Comparison of ENCODE assay signal across 19 cellular contexts in the genomic region with DNA sequence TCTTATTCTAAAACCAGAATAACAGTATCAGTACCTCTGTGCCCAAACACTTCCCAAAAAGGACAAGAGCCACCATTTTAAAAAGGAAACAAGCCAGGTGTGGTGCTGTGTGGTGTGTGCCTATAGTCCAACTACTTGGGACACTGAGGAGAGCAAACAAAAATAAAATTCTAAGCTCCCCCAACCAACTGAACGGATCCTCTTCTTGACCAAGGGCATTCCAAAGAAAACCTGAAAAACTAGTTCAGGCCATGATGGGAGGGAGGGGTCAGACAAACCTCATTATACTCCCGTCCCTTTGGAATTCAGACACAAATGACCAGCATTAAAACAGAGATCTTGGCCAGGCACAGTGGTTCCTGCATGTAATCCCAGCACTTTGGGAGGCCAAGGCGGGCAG. TPM values are rescaled to one million over a fixed set of nuclear protein-coding genes. Genes with fewer than 3 reads are reported as not detected.
DNase-seq lines count a peak whose midpoint lies in the region; ATAC-seq and TF ChIP-seq lines count a peak whose summit lies in the region.
"Had no signal": no experiment of that assay in that cellular context is flagged by ENCODE, and none has a peak within 500 bp of the region (broad histone marks: within the 10 kb centered on the region; RNA-seq: fewer than 3 reads in every experiment).

No MANE protein-coding gene starts in this region.

- no peak for ATAC-seq in stimulated activated memory B cell treated with anti-CD40 and anti-IgM and Interleukin-4, amounts not matched to agents 10 μg/mL and 1 μg/mL and 100 μg/mL, for 72 hours
- ATAC-seq: A549; activated CD4-positive, alpha-beta T cell treated with anti-CD3 and anti-CD28 coated beads for 36 hours; gastrocnemius medialis had no signal

- no peaks in the 10 kb centered on the region for H3K9me3 ChIP-seq in vagina
- no peaks in the 10 kb centered on the region for H3K9me3 ChIP-seq in GM23248 (ENCODE audit: low read depth)
- H3K9me3 ChIP-seq: A549, gastrocnemius medialis had no signal

- H3K27me3 Mint-ChIP-seq in stimulated activated memory B cell treated with anti-CD40 and anti-IgM and Interleukin-4, amounts not matched to agents 10 μg/mL and 1 μg/mL and 100 μg/mL, for 72 hours, result no peaks in the 10 kb centered on the region
- H3K27me3 Mint-ChIP-seq: activated CD4-positive, alpha-beta T cell treated with anti-CD3 and anti-CD28 coated beads for 36 hours had no signal

- H3K36me3 Mint-ChIP-seq in stimulated activated memory B cell treated with anti-CD40 and anti-IgM and Interleukin-4, amounts not matched to agents 10 μg/mL and 1 μg/mL and 100 μg/mL, for 72 hours, result peaks cover 35% of the 10 kb centered on the region

- H3K79me2 ChIP-seq in GM23248 (ENCODE audit: insufficient read depth), result peaks cover 12% of the 10 kb centered on the region

- H3F3A ChIP-seq in GM23248 (ENCODE audit: insufficient read depth), result peaks cover under 1% of the 10 kb centered on the region; the same call in 1 of the 2 replicates

- H3K27ac ChIP-seq in RWPE1 (no peak overlapping the region), vagina (no peak overlapping the region), GM23248 (no peak overlapping the region)
- H3K27ac ChIP-seq: A549 had no signal

- no peaks in the 10 kb centered on the region for H3K9me3 Mint-ChIP-seq in stimulated activated memory B cell treated with anti-CD40 and anti-IgM and Interleukin-4, amounts not matched to agents 10 μg/mL and 1 μg/mL and 100 μg/mL, for 72 hours
- H3K9me3 Mint-ChIP-seq: T-helper 2 cell treated with Interferon-gamma antibody and Interleukin-4, amounts not matched to agents 5 μg/mL and 100 μg/mL, for 36 hours had no signal

- no peaks in the 10 kb centered on the region for H3K9me2 ChIP-seq in GM23248 (ENCODE audit: insufficient read depth)

- peak overlapping the region; percentile 27 for H3K27ac Mint-ChIP-seq in stimulated activated memory B cell treated with anti-CD40 and anti-IgM and Interleukin-4, amounts not matched to agents 10 μg/mL and 1 μg/mL and 100 μg/mL, for 72 hours
- H3K27ac Mint-ChIP-seq: activated CD4-positive, alpha-beta T cell treated with anti-CD3 and anti-CD28 coated beads for 36 hours; T-helper 2 cell treated with Interferon-gamma antibody and Interleukin-4, amounts not matched to agents 5 μg/mL and 100 μg/mL, for 36 hours had no signal

- H3K9ac ChIP-seq in GM23248, result no peak overlapping the region

- intact Hi-C loops in vagina (cut with DNase I), result no loop called here

- WGBS in GM23248 (ENCODE audit: low coverage in 1 of 2, low lambda C conversion rate in 2 of 2, missing lambda C conversion rate in 2 of 2), 2 experiments, result 96 to 99% methylated on average over 3 of the region's 3 CpGs

- H4K20me1 ChIP-seq in GM23248 (ENCODE audit: insufficient read depth), result no peaks in the 10 kb centered on the region

- H3K4me3 Mint-ChIP-seq in stimulated activated memory B cell treated with anti-CD40 and anti-IgM and Interleukin-4, amounts not matched to agents 10 μg/mL and 1 μg/mL and 100 μg/mL, for 72 hours, result no peak overlapping the region
- H3K4me3 Mint-ChIP-seq: activated CD4-positive, alpha-beta T cell treated with anti-CD3 and anti-CD28 coated beads for 36 hours; T-helper 2 cell treated with Interferon-gamma antibody and Interleukin-4, amounts not matched to agents 5 μg/mL and 100 μg/mL, for 36 hours had no signal

- TF ChIP-seq CTCF in RWPE1 (conservative IDR thresholded peaks at IDR 0.05; ENCODE audit: low read depth), result no peak
- no peak for TF ChIP-seq CTCF in vagina (IDR thresholded peaks at IDR 0.05)

- H3K4me1 ChIP-seq in vagina (peaks cover under 1% of the 10 kb centered on the region), GM23248 (ENCODE audit: insufficient read depth) (0 out of 2 replicates have a peak, but pooled peaks cover under 1% of the 10 kb centered on the region)

- no peak overlapping the region for H3K4me3 ChIP-seq in vagina
- no peak overlapping the region for H3K4me3 ChIP-seq in GM23248
- H3K4me3 ChIP-seq: A549, gastrocnemius medialis had no signal

- H3K27me3 ChIP-seq in vagina, result no peaks in the 10 kb centered on the region
- H3K27me3 ChIP-seq in GM23248 (replicated peaks; ENCODE audit: insufficient read depth), result no peaks in the 10 kb centered on the region
- H3K27me3 ChIP-seq: gastrocnemius medialis had no signal

- H3K4me2 ChIP-seq in GM23248 (ENCODE audit: unreplicated experiment), result no peak overlapping the region
- H3K4me2 ChIP-seq: A549 had no signal

- H2AFZ ChIP-seq in GM23248, result no peak overlapping the region

- TF ChIP-seq POLR2A in vagina (IDR thresholded peaks at IDR 0.05), result no peak

- in situ Hi-C loops in GM23248 (cut with MboI), result no loop called here

- peaks cover 0 to 54% of the 10 kb centered on the region in 2 donors for H3K36me3 ChIP-seq in vagina
- no peaks in the 10 kb centered on the region; the same call in 1 of the 2 replicates for H3K36me3 ChIP-seq in GM23248 (ENCODE audit: low read depth)

- POLR2A ChIA-PET in RWPE1 (lab: Yijun Ruan, JAX; ENCODE audit: low non-redundant PET), result interaction anchor here (0.6 kb wide), 1 partner anchor 457 kb away, joined by 3 read pairs; no protein-coding TSS in a partner anchor

- peak; percentile 64 for DNase-seq in SIG-M5 treated with dmso at 0.1 percent for 504 hours (lab: John Stamatoyannopoulos, UW; ENCODE audit: unreplicated experiment)
- DNase-seq in SIG-M5 (lab: John Stamatoyannopoulos, UW), result no peak
- peak; percentile 38 for DNase-seq in RWPE1 (ENCODE audit: low spot score)
- peak; percentile 30 for DNase-seq in kidney tubule cell (ENCODE audit: low spot score)
- DNase-seq in HK-2 (ENCODE audit: unreplicated experiment), result no peak
- DNase-seq in vagina (ENCODE audit: extremely low spot score in 2 of 2), result no peak
- DNase-seq in GM23248, result no peak
- DNase-seq: activated CD4-positive, alpha-beta T cell treated with anti-CD3 and anti-CD28 coated beads for 36 hours; gastrocnemius medialis; GF-D8; NCI-H2029 treated with DMSO at 0.1 percent for 48 hours; stimulated activated CD4-positive, alpha-beta T cell treated with anti-CD3 and anti-CD28 coated beads, Interleukin-12 subunit alpha, Interleukin-12 subunit beta, amount 100 ng/mL, for 4 hours had no signal

- H3K4me1 Mint-ChIP-seq in stimulated activated memory B cell treated with anti-CD40 and anti-IgM and Interleukin-4, amounts not matched to agents 10 μg/mL and 1 μg/mL and 100 μg/mL, for 72 hours, result peaks cover 6% of the 10 kb centered on the region

- CTCF ChIA-PET in RWPE1 (lab: Yijun Ruan, JAX), result no interaction called here

RNA-seq across cellular contexts. Expression of gene SLC11A2, which starts 20.5 kb away (rescaled TPM):
- 40.8 TPM for total RNA-seq in vagina
- total RNA-seq in GM23248 (2014; rRNA removed; shearing (Covaris generic)), result 16.3 and 22.8 TPM in 2 replicates
- polyA plus RNA-seq in GM23248 (2016; fragmentation: Nextera tagmentation; extraction: Ambion mirVana), result 18.2 and 18.7 TPM in 2 replicates

RNA-seq across cellular contexts. Expression of gene LETMD1, which starts 42.5 kb away (rescaled TPM):
- 64.3 TPM for total RNA-seq in vagina
- 29.8 and 67.5 TPM in 2 replicates for total RNA-seq in GM23248 (2014; rRNA removed; shearing (Covaris generic))
- 14.5 and 16.3 TPM in 2 replicates for polyA plus RNA-seq in GM23248 (2016; fragmentation: Nextera tagmentation; extraction: Ambion mirVana)

RNA-seq across cellular contexts. Expression of gene HIGD1C, which starts 53.3 kb away (rescaled TPM):
- not detected for total RNA-seq in vagina
- total RNA-seq in GM23248 (2014; rRNA removed; shearing (Covaris generic)), result not detected in 2 replicates
- not detected in 2 replicates for polyA plus RNA-seq in GM23248 (2016; fragmentation: Nextera tagmentation; extraction: Ambion mirVana)
- total RNA-seq: activated CD4-positive, alpha-beta T cell treated with anti-CD3 and anti-CD28 coated beads for 36 hours; cerebellum; gastrocnemius medialis; HT1080; RPMI7951 had no signal
- polyA plus RNA-seq: A549, adipose tissue had no signal

Comparison
In these comparisons a context has a peak if more than half of its experiments do, and no peak if none do; other contexts are left out.
1. DNase-seq: peak in SIG-M5 treated with dmso at 0.1 percent for 504 hours (single experiment), RWPE1 (single experiment) and kidney tubule cell (single experiment); none in SIG-M5 (single experiment), HK-2 (single experiment), vagina (0 of 2) and GM23248 (single experiment).